Comparison of ENCODE assay signal across 4 cellular contexts in the genomic region with DNA sequence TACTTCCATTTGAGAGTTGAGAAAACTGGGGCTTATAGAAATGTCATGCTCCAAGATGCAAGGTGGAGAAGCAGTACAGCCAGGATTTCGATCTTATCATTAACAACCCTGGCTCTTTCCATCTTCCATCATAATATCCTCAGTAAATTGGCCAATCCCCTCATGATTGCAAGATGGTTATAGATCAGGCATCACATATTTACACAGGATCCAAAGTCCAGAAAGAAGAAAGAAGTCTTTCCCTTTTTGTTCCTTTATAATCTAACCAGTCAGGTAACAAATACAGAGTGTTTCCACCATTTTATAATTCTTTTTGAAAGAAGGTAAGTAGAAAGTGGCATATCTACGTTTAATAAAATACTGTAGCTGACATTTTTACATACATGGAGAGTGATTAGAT. TPM values are rescaled to one million over a fixed set of nuclear protein-coding genes. Genes with fewer than 3 reads are reported as not detected.
"Had no signal": no experiment of that assay in that cellular context is flagged by ENCODE, and none has a peak within 500 bp of the region (broad histone marks: within the 10 kb centered on the region; RNA-seq: fewer than 3 reads in every experiment).

No MANE protein-coding gene starts in this region.

- H3K4me3 ChIP-seq: GM12878 had no signal

- DNase-seq: GDM1, GF-D8 had no signal

- ATAC-seq: GM12878 had no signal

RNA-seq across cellular contexts. Expression of a gene that starts 29.7 kb away (rescaled TPM):
- total RNA-seq: G401, GM12878 had no signal
